In genomic region chr4:52317361-52317879, GRCh38 we compare ENCODE assay signal across 23 cellular contexts.
"Had no signal": no experiment of that assay in that cellular context is flagged by ENCODE, and none has a peak within 500 bp of the region (broad histone marks: within the 10 kb centered on the region; RNA-seq: fewer than 3 reads in every experiment).

No MANE protein-coding gene starts in this region.

- DNase-seq: activated B cell treated with CpG ODN at 0.5 μM for 24 hours; activated CD4-positive, alpha-beta memory T cell treated with anti-CD3 and anti-CD28 coated beads, Interleukin-2, amount 10 ng/mL, durations not matched to agents 7 days and 5 days; activated CD4-positive, alpha-beta T cell treated with anti-CD3 and anti-CD28 coated beads, Interleukin-2, amount 10 ng/mL, durations not matched to agents 7 days and 5 days; activated gamma-delta T cell; activated naive CD4-positive, alpha-beta T cell treated with anti-CD3 and anti-CD28 coated beads for 36 hours; activated T-cell treated with anti-CD3 and anti-CD28 coated beads for 4 hours; activated T-cell treated with anti-CD3 and anti-CD28 coated beads, Interleukin-2, amount 50 U/mL, for 48 hours; amygdala; brain microvascular endothelial cell; caudate nucleus; IMR-90; KBM-7; NCI-H1048; NCI-H1930; NCI-H2107; NCI-H345; NCI-H510A; NK-92 treated with Interleukin-12 subunit alpha and Interleukin-12 subunit beta, amount 100 ng/mL, for 24 hours; OCI-M1; SIG-M5; T-helper 17 cell; T-helper 9 cell had no signal

- H3K36me3 ChIP-seq: brain microvascular endothelial cell had no signal

- H3K27me3 ChIP-seq: brain microvascular endothelial cell had no signal

- ATAC-seq: activated T-helper 17 cell treated with anti-CD3 and anti-CD28 coated beads, Interleukin-2, amount 50 U/mL, for 72 hours; T-helper 17 cell had no signal

- H3K27ac ChIP-seq: brain microvascular endothelial cell had no signal
